ENCODE assay signal across 8 cellular contexts in the genomic region with DNA sequence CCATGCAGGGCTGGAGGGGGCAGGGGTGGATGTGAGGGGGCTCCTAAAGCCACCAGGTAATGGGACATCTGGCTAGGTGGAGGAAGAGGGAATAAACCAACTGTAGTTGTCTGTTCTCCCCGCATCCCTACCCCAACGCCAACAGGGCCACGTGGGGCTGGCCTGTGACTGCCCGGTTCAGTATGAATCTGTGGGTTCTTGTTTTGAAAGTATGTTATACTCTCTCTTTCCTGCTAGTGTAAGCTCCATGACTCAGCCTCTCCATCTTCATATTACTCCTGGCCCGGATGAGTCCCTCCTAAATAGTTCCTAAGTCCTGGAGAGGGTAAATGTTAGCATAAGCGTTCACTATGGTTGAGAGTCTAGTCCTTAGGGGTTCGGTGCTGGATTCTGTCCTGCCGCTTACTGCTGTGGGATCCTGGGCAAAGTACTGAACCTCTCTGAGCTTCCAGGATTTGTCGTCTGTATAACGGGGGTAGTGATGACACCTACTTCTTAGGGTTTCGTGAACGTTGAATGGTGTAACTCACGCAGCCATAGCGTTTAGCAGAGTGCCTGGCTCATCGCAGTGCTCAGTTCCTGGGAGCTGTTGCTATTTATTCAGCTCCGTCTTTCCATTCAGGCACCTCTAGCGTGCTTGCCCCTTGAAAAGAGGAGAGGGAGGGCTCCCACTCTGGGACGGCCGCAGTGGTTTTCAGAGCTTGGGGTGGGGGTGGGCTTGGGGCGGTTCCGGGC. TPM values are rescaled to one million over a fixed set of nuclear protein-coding genes. Genes with fewer than 3 reads are reported as not detected.
DNase-seq lines count a peak whose midpoint lies in the region; ATAC-seq and TF ChIP-seq lines count a peak whose summit lies in the region.

No MANE protein-coding gene starts in this region.

- H3K27me3 Mint-ChIP-seq in effector memory CD8-positive, alpha-beta T cell, result peaks cover 73 to 98% of the 10 kb centered on the region in 2 donors

- H3K4me1 ChIP-seq in ES-I3 (ENCODE audit: insufficient read depth, low read length) (peaks cover 3% of the 10 kb centered on the region; the same call in 1 of the 2 replicates), prostate gland (replicated peaks) (peaks cover 6% of the 10 kb centered on the region)

- H3K4me3 ChIP-seq in fibroblast of mammary gland (ENCODE audit: control insufficient read depth, low read depth, low read length), result peak overlapping the region; percentile 44
- peak overlapping the region; percentile 15 to 29 for H3K4me3 ChIP-seq in prostate gland

- peak overlapping the region in 1 of 2 donors; percentile 45 for H3K4me3 Mint-ChIP-seq in effector memory CD8-positive, alpha-beta T cell

- H3K36me3 Mint-ChIP-seq in effector memory CD8-positive, alpha-beta T cell (ENCODE audit: insufficient read depth), result peaks cover 3% of the 10 kb centered on the region

- ATAC-seq in effector memory CD8-positive, alpha-beta T cell (replicated peaks), result no peak
- no peak for ATAC-seq in HG02623 (IDR thresholded peaks at IDR 0.05; ENCODE audit: unreplicated experiment)

- no peaks in the 10 kb centered on the region for H3K9me3 Mint-ChIP-seq in effector memory CD8-positive, alpha-beta T cell

- H3K27ac Mint-ChIP-seq in effector memory CD8-positive, alpha-beta T cell, result no peak overlapping the region

- TF ChIP-seq CTCF in fibroblast of mammary gland (conservative IDR thresholded peaks at IDR 0.05; ENCODE audit: control insufficient read depth, insufficient read depth, low read depth, low read length), result no peak
- TF ChIP-seq CTCF in prostate gland (IDR thresholded peaks at IDR 0.05), result no peak

- intact Hi-C loops in prostate gland (cut with DNase I), result loop anchor here (2.0 to 5.0 kb wide), 3 partner anchors 316 to 640 kb away; no protein-coding TSS in a partner anchor

- H3K9ac ChIP-seq in ES-I3 (ENCODE audit: low read depth, low read length), result peak overlapping the region; percentile 36; the same call in 1 of the 2 replicates

- no peaks in the 10 kb centered on the region for H3K27me3 ChIP-seq in prostate gland (replicated peaks; ENCODE audit: insufficient read depth)

- H3K4me1 Mint-ChIP-seq in effector memory CD8-positive, alpha-beta T cell (ENCODE audit: low read depth in 2 of 2), result peaks cover 0 to 3% of the 10 kb centered on the region in 2 donors

- 39% methylated on average over 21 of the region's 21 CpGs for WGBS in prostate gland

- no peak for TF ChIP-seq POLR2A in prostate gland (IDR thresholded peaks at IDR 0.05)

- H3K27ac ChIP-seq in prostate gland, result no peak overlapping the region

- H3K9me3 ChIP-seq in ES-I3 (ENCODE audit: control insufficient read depth, insufficient read depth, low read length) (no peaks in the 10 kb centered on the region), prostate gland (no peaks in the 10 kb centered on the region)

- H3K36me3 ChIP-seq in ES-I3 (ENCODE audit: insufficient read depth, low read length) (no peaks in the 10 kb centered on the region), prostate gland (no peaks in the 10 kb centered on the region)

- peak; percentile 65 for DNase-seq in NCI-H69 (lab: John Stamatoyannopoulos, UW)
- DNase-seq in fibroblast of mammary gland (ENCODE audit: low read depth), result peak; percentile 72
- DNase-seq in prostate gland (ENCODE audit: low spot score), result no peak
- DNase-seq in effector memory CD8-positive, alpha-beta T cell, result no peak
- no peak for DNase-seq in NCI-H446 (lab: John Stamatoyannopoulos, UW)
- no peak for DNase-seq in amniotic stem cell (lab: John Stamatoyannopoulos, UW)

RNA-seq across cellular contexts. Expression of gene LHX2, which starts 28.8 kb away (rescaled TPM):
- under 1 TPM in 1 of 2 donors, not detected in 1; 0.23 TPM for total RNA-seq in prostate gland

Comparison
In these comparisons a context has a peak if more than half of its experiments do, and no peak if none do; other contexts are left out.
1. DNase-seq: peak in NCI-H69 (single experiment) and fibroblast of mammary gland (single experiment); none in prostate gland (single experiment), effector memory CD8-positive, alpha-beta T cell (0 of 3), NCI-H446 (0 of 2) and amniotic stem cell (single experiment).